18 cellular contexts compared by ENCODE assay signal in the genomic region with DNA sequence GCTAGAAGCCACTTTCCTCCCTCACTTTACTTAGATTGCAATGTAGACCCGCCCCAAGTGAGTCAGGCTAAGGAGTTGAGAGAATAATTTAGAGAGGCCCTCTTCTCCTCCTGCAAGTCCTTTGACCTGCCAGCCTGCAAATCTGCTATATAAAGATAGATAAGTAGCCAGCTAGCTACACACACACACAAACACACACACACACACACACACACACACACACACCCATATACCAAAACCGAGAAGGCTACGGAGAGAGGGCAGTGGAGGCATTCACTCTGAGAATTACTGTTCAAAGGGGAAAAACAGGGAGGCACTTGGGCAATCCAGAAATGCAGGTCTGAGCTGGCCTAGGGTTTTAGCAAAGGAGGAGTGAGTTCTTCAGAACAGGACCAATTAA. TPM values are rescaled to one million over a fixed set of nuclear protein-coding genes. Genes with fewer than 3 reads are reported as not detected.
DNase-seq lines count a peak whose midpoint lies in the region; FAIRE-seq and TF ChIP-seq lines count a peak whose summit lies in the region.
"Had no signal": no experiment of that assay in that cellular context is flagged by ENCODE, and none has a peak within 500 bp of the region (broad histone marks: within the 10 kb centered on the region; RNA-seq: fewer than 3 reads in every experiment).

No MANE protein-coding gene starts in this region.

- no peaks in the 10 kb centered on the region for H3K36me3 ChIP-seq in mammary epithelial cell (ENCODE audit: insufficient read depth, low read length)
- H3K36me3 ChIP-seq in breast epithelium = no peaks in the 10 kb centered on the region
- no peaks in the 10 kb centered on the region for H3K36me3 ChIP-seq in bronchial epithelial cell (ENCODE audit: control insufficient read depth, insufficient read depth, low read length)
- no peaks in the 10 kb centered on the region for H3K36me3 ChIP-seq in uterus
- H3K36me3 ChIP-seq: neutrophil, spleen had no signal

- no TSS peak for BruUV-seq in mammary epithelial cell (replicated peaks; lab: Mats Ljungman, UMichigan)

- peak overlapping the region; percentile 82 for H3K4me3 Mint-ChIP-seq in mesothelial cell of epicardium
- H3K4me3 Mint-ChIP-seq in activated CD4-positive, alpha-beta T cell treated with anti-CD3 and anti-CD28 coated beads, Interleukin-2, amount 10 ng/mL, durations not matched to agents 7 days and 5 days = no peak overlapping the region

- intact Hi-C loops in mammary epithelial cell (cut with micrococcal nuclease) = no loop called here
- intact Hi-C loops in breast epithelium (cut with DNase I; ENCODE audit: low total_unique reads) = loop anchor here (2.0 kb wide), 1 partner anchor 57 kb away; no protein-coding TSS in a partner anchor
- intact Hi-C loops in uterus (cut with DNase I; ENCODE audit: low total_unique reads) = no loop called here

- H3K4me3 ChIP-seq in mammary epithelial cell (replicated peaks in 1 of 3; ENCODE audit: insufficient read depth in 1 of 3, low read depth in 2 of 3, low read length in 3 of 3) (no peak overlapping the region), breast epithelium (no peak overlapping the region), bronchial epithelial cell (ENCODE audit: low read depth, low read length) (no peak overlapping the region), uterus (no peak overlapping the region)
- H3K4me3 ChIP-seq: body of pancreas, spleen had no signal

- H3K4me2 ChIP-seq in mammary epithelial cell (ENCODE audit: insufficient read depth, low read depth, low read length) = no peak overlapping the region
- H3K4me2 ChIP-seq: KMS-11 had no signal

- dilution Hi-C loops in mammary epithelial cell (cut with HindIII; ENCODE audit: low sequenced_read_pairs) = no loop called here

- no peaks in the 10 kb centered on the region for H3K27me3 ChIP-seq in mammary epithelial cell (ENCODE audit: insufficient read depth, low read length)
- H3K27me3 ChIP-seq in breast epithelium = no peaks in the 10 kb centered on the region
- H3K27me3 ChIP-seq in bronchial epithelial cell (ENCODE audit: control insufficient read depth, insufficient read depth, low read length) = no peaks in the 10 kb centered on the region
- H3K27me3 ChIP-seq in uterus = no peaks in the 10 kb centered on the region
- H3K27me3 ChIP-seq: body of pancreas had no signal

- H3K79me2 ChIP-seq in mammary epithelial cell (ENCODE audit: insufficient read depth, low read length) = no peaks in the 10 kb centered on the region

- peaks cover 34% of the 10 kb centered on the region for H3K4me1 Mint-ChIP-seq in mesothelial cell of epicardium
- H3K4me1 Mint-ChIP-seq in activated CD4-positive, alpha-beta T cell treated with anti-CD3 and anti-CD28 coated beads, Interleukin-2, amount 10 ng/mL, durations not matched to agents 7 days and 5 days = peaks cover 5% of the 10 kb centered on the region

- H3K36me3 Mint-ChIP-seq in mesothelial cell of epicardium = no peaks in the 10 kb centered on the region
- no peaks in the 10 kb centered on the region for H3K36me3 Mint-ChIP-seq in activated CD4-positive, alpha-beta T cell treated with anti-CD3 and anti-CD28 coated beads, Interleukin-2, amount 10 ng/mL, durations not matched to agents 7 days and 5 days (ENCODE audit: low read depth)

- no peak for FAIRE-seq in bronchial epithelial cell (lab: Jason Lieb, UNC)
- FAIRE-seq: TTC549 had no signal

- no peaks in the 10 kb centered on the region for H4K20me1 ChIP-seq in mammary epithelial cell (ENCODE audit: insufficient read depth, low read length)

- TF ChIP-seq POLR2A in breast epithelium (IDR thresholded peaks at IDR 0.05) (no peak), uterus (IDR thresholded peaks at IDR 0.05) (no peak)

- DNase-seq in mammary epithelial cell (peak; percentile 68), breast epithelium (ENCODE audit: low spot score in 2 of 2) (no peak), bronchial epithelial cell (ENCODE audit: low read depth) (peak; percentile 72), mesothelial cell of epicardium (ENCODE audit: low spot score in 2 of 2, unreplicated experiment in 2 of 2) (no peak), uterus (peak in 1 of 2 donors; percentile 52), NCI-H345 treated with DMSO at 0.1 percent for 48 hours (lab: John Stamatoyannopoulos, UW; ENCODE audit: unreplicated experiment) (no peak), NCI-H1436 (lab: John Stamatoyannopoulos, UW) (no peak)
- DNase-seq in activated CD4-positive, alpha-beta T cell treated with anti-CD3 and anti-CD28 coated beads, Interleukin-2, amount 10 ng/mL, durations not matched to agents 7 days and 5 days = no peak
- DNase-seq: activated gamma-delta T cell treated with Interleukin-2 at 50 U/mL for 16 hours; body of pancreas; Caco-2; effector CD8-positive, alpha-beta T cell; NCI-H1694 treated with DMSO at 0.1 percent for 48 hours; SIG-M5; spleen had no signal

- H3K9ac ChIP-seq in mammary epithelial cell (ENCODE audit: insufficient read depth, low read length) = no peak overlapping the region
- H3K9ac ChIP-seq: KMS-11 had no signal

- TF ChIP-seq CTCF in mammary epithelial cell (conservative IDR thresholded peaks at IDR 0.05 in 1 of 2, IDR thresholded peaks at IDR 0.05 in 1 of 2; ENCODE audit: extremely low read depth in 1 of 2, insufficient read depth in 1 of 2, low read depth in 1 of 2, low read length in 2 of 2) (no peak), breast epithelium (IDR thresholded peaks at IDR 0.05) (no peak), bronchial epithelial cell (IDR thresholded peaks at IDR 0.05; ENCODE audit: insufficient read depth, low read length, severe bottlenecking) (no peak), mesothelial cell of epicardium (IDR thresholded peaks at IDR 0.05; ENCODE audit: unreplicated experiment) (no peak), uterus (IDR thresholded peaks at IDR 0.05) (no peak)

- H2AFZ ChIP-seq in mammary epithelial cell (ENCODE audit: low read depth, low read length) = no peak overlapping the region

- H3K9me3 ChIP-seq in mammary epithelial cell (replicated peaks; ENCODE audit: insufficient read depth, low read length) (no peaks in the 10 kb centered on the region), breast epithelium (no peaks in the 10 kb centered on the region), uterus (no peaks in the 10 kb centered on the region)
- H3K9me3 ChIP-seq: body of pancreas, Caco-2, neutrophil, spleen had no signal

- CTCF ChIA-PET in mammary epithelial cell (lab: Charles Lee; ENCODE audit: low non-redundant PET) = no interaction called here
- CTCF ChIA-PET in activated CD4-positive, alpha-beta T cell treated with anti-CD3 and anti-CD28 coated beads, Interleukin-2, amount 10 ng/mL, durations not matched to agents 7 days and 5 days (lab: Charles Lee) = interaction anchor here (1.1 kb wide), 1 partner anchor 14 kb away, joined by 4 read pairs; no protein-coding TSS in a partner anchor

- POLR2A ChIA-PET in activated CD4-positive, alpha-beta T cell treated with anti-CD3 and anti-CD28 coated beads, Interleukin-2, amount 10 ng/mL, durations not matched to agents 7 days and 5 days (lab: Charles Lee) = interaction anchor here (0.7 kb wide), 1 partner anchor 25 kb away, joined by 3 read pairs; no protein-coding TSS in a partner anchor

- H3K4me1 ChIP-seq in mammary epithelial cell (ENCODE audit: insufficient read depth, low read length) (peaks cover 18% of the 10 kb centered on the region), breast epithelium (no peaks in the 10 kb centered on the region), uterus (peaks cover 0 to 3% of the 10 kb centered on the region in 2 donors)

- peak overlapping the region; percentile 92 for H3K27ac Mint-ChIP-seq in mesothelial cell of epicardium
- H3K27ac Mint-ChIP-seq in activated CD4-positive, alpha-beta T cell treated with anti-CD3 and anti-CD28 coated beads, Interleukin-2, amount 10 ng/mL, durations not matched to agents 7 days and 5 days = no peak overlapping the region

- 71% methylated on average over 3 of the region's 3 CpGs for WGBS in mammary epithelial cell (ENCODE audit: low coverage, missing lambda C conversion rate)

- H3K9me3 Mint-ChIP-seq in mesothelial cell of epicardium = no peaks in the 10 kb centered on the region
- H3K9me3 Mint-ChIP-seq in activated CD4-positive, alpha-beta T cell treated with anti-CD3 and anti-CD28 coated beads, Interleukin-2, amount 10 ng/mL, durations not matched to agents 7 days and 5 days = no peaks in the 10 kb centered on the region

- H3K27me3 Mint-ChIP-seq in mesothelial cell of epicardium (ENCODE audit: low read depth) = no peaks in the 10 kb centered on the region
- H3K27me3 Mint-ChIP-seq in activated CD4-positive, alpha-beta T cell treated with anti-CD3 and anti-CD28 coated beads, Interleukin-2, amount 10 ng/mL, durations not matched to agents 7 days and 5 days = peaks cover 49% of the 10 kb centered on the region

- in situ Hi-C loops in mammary epithelial cell (cut with MboI; ENCODE audit: low sequenced_read_pairs in 2 of 2) = no loop called here

- H3K27ac ChIP-seq in mammary epithelial cell (ENCODE audit: insufficient read depth, low read depth, low read length) (no peak overlapping the region), breast epithelium (no peak overlapping the region), uterus (peak overlapping the region; percentile 70 to 78)
- H3K27ac ChIP-seq: KMS-11, neutrophil, spleen had no signal

RNA-seq across cellular contexts. Expression of a gene that starts 23.0 kb away (rescaled TPM):
- total RNA-seq in mammary epithelial cell (10 to 100 TPM; 15.7 to 20.0 TPM), breast epithelium (10 to 100 TPM; 17.4 to 21.2 (median 20.6) TPM), bronchial epithelial cell (11.5 and 19.2 TPM in 2 replicates), mesothelial cell of epicardium (75.5 to 77.6 TPM (median 76.8 TPM) in 3 replicates), uterus (10 to 100 TPM; 22.4 to 48.4 (median 29.3) TPM)
- 8.2 TPM for polyA plus RNA-seq in mammary epithelial cell
- polyA minus RNA-seq in mammary epithelial cell = 53.8 TPM
- 10 to 100 TPM; 19.5 to 21.7 TPM for total RNA-seq in activated CD4-positive, alpha-beta T cell treated with anti-CD3 and anti-CD28 coated beads, Interleukin-2, amount 10 ng/mL, durations not matched to agents 7 days and 5 days

Comparison
In these comparisons a context has a peak if more than half of its experiments do, and no peak if none do; other contexts are left out.
1. DNase-seq: peak in mammary epithelial cell (single experiment) and bronchial epithelial cell (single experiment); none in breast epithelium (0 of 2), mesothelial cell of epicardium (0 of 2), NCI-H345 treated with DMSO at 0.1 percent for 48 hours (single experiment), activated CD4-positive, alpha-beta T cell treated with anti-CD3 and anti-CD28 coated beads, Interleukin-2, amount 10 ng/mL, durations not matched to agents 7 days and 5 days (single experiment) and NCI-H1436 (single experiment).
2. H3K27ac ChIP-seq: peak in uterus (2 of 2); none in mammary epithelial cell (single experiment) and breast epithelium (0 of 2).